ENCODE assay signal across 8 cellular contexts in genomic region chr3:70982700-70983140, GRCh38.
DNase-seq lines count a peak whose midpoint lies in the region; ATAC-seq and TF ChIP-seq lines count a peak whose summit lies in the region.

No MANE protein-coding gene starts in this region.

- TF ChIP-seq RAD21 in IMR-90 (IDR thresholded peaks at IDR 0.05; ENCODE audit: low read length), result no peak

- BruUV-seq in A673 (replicated peaks; lab: Mats Ljungman, UMichigan), result no TSS peak
- no TSS peak for BruUV-seq in IMR-90 (replicated peaks; lab: Mats Ljungman, UMichigan)

- ATAC-seq in GM19023 (IDR thresholded peaks at IDR 0.05; ENCODE audit: unreplicated experiment), result peak; percentile 69
- ATAC-seq in IMR-90 (ENCODE audit: low read depth), result peak; percentile 70
- ATAC-seq in psoas muscle, result peak; percentile 79 to 93 (median 90)
- ATAC-seq in HG03457 (IDR thresholded peaks at IDR 0.05; ENCODE audit: unreplicated experiment), result no peak

- peak overlapping the region; percentile 58 for H3K56ac ChIP-seq in IMR-90 (ENCODE audit: extremely low read depth, insufficient read depth, low read length)

- H3K4me3 ChIP-seq in A673 (ENCODE audit: low read depth, low read length, poor library complexity, severe bottlenecking) (no peak overlapping the region), IMR-90 (ENCODE audit: insufficient read depth, low read depth, low read length) (no peak overlapping the region), left ventricle myocardium inferior (peak overlapping the region; percentile 32), psoas muscle (peak overlapping the region; percentile 41)

- H3K9me3 ChIP-seq in A673 (ENCODE audit: low read depth, low read length, poor library complexity, severe bottlenecking), result no peaks in the 10 kb centered on the region
- H3K9me3 ChIP-seq in IMR-90 (ENCODE audit: control insufficient read depth, insufficient read depth, low read length), result no peaks in the 10 kb centered on the region
- no peaks in the 10 kb centered on the region for H3K9me3 ChIP-seq in left ventricle myocardium inferior (replicated peaks)
- no peaks in the 10 kb centered on the region for H3K9me3 ChIP-seq in psoas muscle

- TF ChIP-seq CTCF in A673 (conservative IDR thresholded peaks at IDR 0.05; ENCODE audit: low read depth, low read length), result no peak
- no peak for TF ChIP-seq CTCF in IMR-90 (conservative IDR thresholded peaks at IDR 0.05; ENCODE audit: low read depth, low read length)
- TF ChIP-seq CTCF in left ventricle myocardium inferior (IDR thresholded peaks at IDR 0.05; ENCODE audit: borderline replicate concordance), result no peak
- no peak for TF ChIP-seq CTCF in psoas muscle (IDR thresholded peaks at IDR 0.05)

- intact Hi-C loops in A673 (cut with micrococcal nuclease; ENCODE audit: unreplicated experiment), result no loop called here
- intact Hi-C loops in IMR-90 (cut with micrococcal nuclease), result loop anchor here (5.0 to 10.0 kb wide), 4 partner anchors 122 to 600 kb away; partner anchors contain the start of gene FOXP1
- intact Hi-C loops in left ventricle myocardium inferior (cut with micrococcal nuclease), result loop anchor here (10.0 kb wide), 1 partner anchor 602 kb away; the partner anchor contains the start of gene FOXP1
- intact Hi-C loops in psoas muscle (cut with DNase I), result no loop called here

- dilution Hi-C loops in IMR-90 (cut with HindIII; ENCODE audit: low sequenced_read_pairs, unreplicated experiment), result no loop called here

- H4K8ac ChIP-seq in IMR-90 (ENCODE audit: low read depth in 2 of 2, low read length in 2 of 2), result peak overlapping the region; percentile 34 to 64

- H2AK5ac ChIP-seq in IMR-90 (ENCODE audit: low read depth, low read length), result peak overlapping the region; percentile 87

- peak overlapping the region; percentile 66 for H3K9ac ChIP-seq in IMR-90 (ENCODE audit: low read depth, low read length)

- H3K79me1 ChIP-seq in IMR-90 (ENCODE audit: low read depth in 1 of 2, low read length in 2 of 2), result peaks cover 51 to 72% of the 10 kb centered on the region in 2 experiments

- WGBS in IMR-90 (ENCODE audit: extremely low coverage in 2 of 2, insufficient read length in 1 of 2), 2 experiments, result 20% methylated on average over 1 of the region's 6 CpGs; no CpG with 5 or more reads in 1 of the 2 experiments
- WGBS in psoas muscle, 3 donors, result 17 to 26% (median 24%) methylated on average over 6 of the region's 6 CpGs

- H4K91ac ChIP-seq in IMR-90 (ENCODE audit: insufficient read depth, low read depth, low read length), result peak overlapping the region; percentile 80

- H3K9me1 ChIP-seq in IMR-90 (ENCODE audit: insufficient read depth, low read length), result peaks cover 26% of the 10 kb centered on the region

- in situ Hi-C loops in IMR-90 (cut with MboI; ENCODE audit: low sequenced_read_pairs), result no loop called here

- H2BK15ac ChIP-seq in IMR-90 (ENCODE audit: low read depth, low read length), result peak overlapping the region; percentile 23; the same call in 2 of the 3 replicates

- H4K5ac ChIP-seq in IMR-90 (ENCODE audit: low read depth, low read length), result peak overlapping the region; percentile 71

- H3K27ac ChIP-seq in A673 (ENCODE audit: low read depth, low read length, poor library complexity, severe bottlenecking) (peak overlapping the region; percentile 72), IMR-90 (ENCODE audit: insufficient read depth, low read length) (peak overlapping the region; percentile 72), left ventricle myocardium inferior (replicated peaks) (peak overlapping the region; percentile 86), psoas muscle (peak overlapping the region; percentile 85)

- H3K4me2 ChIP-seq in IMR-90 (ENCODE audit: low read depth, low read length), result peak overlapping the region; percentile 65

- peak overlapping the region; percentile 29 for H2AFZ ChIP-seq in IMR-90 (replicated peaks; ENCODE audit: low read length, poor library complexity)

- peak overlapping the region; percentile 94 for H3K4ac ChIP-seq in IMR-90 (ENCODE audit: low read depth, low read length)

- POLR2A ChIA-PET in A673 (lab: Charles Lee; ENCODE audit: low non-redundant PET), result no interaction called here
- POLR2A ChIA-PET in IMR-90 (lab: Charles Lee; ENCODE audit: unreplicated experiment), result no interaction called here

- peak overlapping the region; percentile 57 for H3K23ac ChIP-seq in IMR-90 (ENCODE audit: low read depth, low read length)

- H3K4me1 ChIP-seq in A673 (ENCODE audit: insufficient read depth, low read length, poor library complexity, severe bottlenecking) (peaks cover 37% of the 10 kb centered on the region), IMR-90 (ENCODE audit: control insufficient read depth, insufficient read depth, low read length) (peaks cover 35% of the 10 kb centered on the region), left ventricle myocardium inferior (peaks cover 74% of the 10 kb centered on the region), psoas muscle (peaks cover 33% of the 10 kb centered on the region)

- CTCF ChIA-PET in A673 (lab: Charles Lee), result no interaction called here
- CTCF ChIA-PET in IMR-90 (lab: Yijun Ruan, JAX), result interaction anchor here (0.6 kb wide), 1 partner anchor 698 kb away, joined by 3 read pairs; no protein-coding TSS in a partner anchor

- peaks cover 5% of the 10 kb centered on the region; the same call in 1 of the 2 replicates for H4K20me1 ChIP-seq in IMR-90 (ENCODE audit: insufficient read depth, low read length)

- no peak for TF ChIP-seq POLR2A in IMR-90 (IDR thresholded peaks at IDR 0.05; ENCODE audit: low read depth, low read length)

- H2BK5ac ChIP-seq in IMR-90 (ENCODE audit: low read depth, low read length, poor library complexity, severe bottlenecking), result peak overlapping the region; percentile 93

- no peaks in the 10 kb centered on the region for H3K27me3 ChIP-seq in A673 (replicated peaks; ENCODE audit: insufficient read depth, low read depth, low read length, poor library complexity)
- H3K27me3 ChIP-seq in IMR-90 (ENCODE audit: control insufficient read depth, insufficient read depth, low read length), result no peaks in the 10 kb centered on the region
- no peaks in the 10 kb centered on the region for H3K27me3 ChIP-seq in left ventricle myocardium inferior (ENCODE audit: low read depth)
- no peaks in the 10 kb centered on the region for H3K27me3 ChIP-seq in psoas muscle (ENCODE audit: insufficient read depth in 3 of 3, low read length in 2 of 3)

- H3K14ac ChIP-seq in IMR-90 (replicated peaks; ENCODE audit: low read depth, low read length), result peak overlapping the region; percentile 88

- DNase-seq in A673 (ENCODE audit: low spot score) (no peak), IMR-90 (peak; percentile 86), amniotic stem cell (lab: John Stamatoyannopoulos, UW) (peak; percentile 47), left ventricle myocardium inferior (no peak), psoas muscle (peak; percentile 33 to 62), NCI-H2029 treated with DMSO at 0.1 percent for 48 hours (lab: John Stamatoyannopoulos, UW) (no peak)

- H3K36me3 ChIP-seq in A673 (ENCODE audit: insufficient read depth, low read length, poor library complexity, severe bottlenecking) (peaks cover 20% of the 10 kb centered on the region), IMR-90 (ENCODE audit: control insufficient read depth, insufficient read depth, low read length) (peaks cover 33% of the 10 kb centered on the region), left ventricle myocardium inferior (peaks cover 45% of the 10 kb centered on the region), psoas muscle (ENCODE audit: insufficient read depth in 1 of 2, low read depth in 1 of 2) (peaks cover 2 to 30% of the 10 kb centered on the region in 2 donors)

- H2BK20ac ChIP-seq in IMR-90 (ENCODE audit: low read depth, low read length), result peak overlapping the region; percentile 93

- peak overlapping the region; percentile 2 for H2AK9ac ChIP-seq in IMR-90 (replicated peaks; ENCODE audit: low read depth, low read length, poor library complexity)

- peak overlapping the region; percentile 95 for H2BK120ac ChIP-seq in IMR-90 (ENCODE audit: low read depth, low read length)

- peak overlapping the region; percentile 80 for H3K18ac ChIP-seq in IMR-90 (ENCODE audit: low read depth, low read length)

TF ChIP-seq in IMR-90, 13 proteins besides CTCF, POLR2A, EP300 and RAD21:
- TF ChIP-seq RCOR1 (IDR thresholded peaks at IDR 0.05; ENCODE audit: insufficient replicate concordance, low read length), result no peak
- no peak for TF ChIP-seq MAFK (IDR thresholded peaks at IDR 0.05; ENCODE audit: low read depth, low read length)
- peak; percentile 58; the same call in 1 of the 2 replicates for TF ChIP-seq NFE2L2 (IDR thresholded peaks at IDR 0.05; ENCODE audit: low read depth, low read length)
- peak; percentile 44; the same call in 1 of the 2 replicates for TF ChIP-seq CEBPB (IDR thresholded peaks at IDR 0.05; ENCODE audit: low read depth, low read length)
- TF ChIP-seq FOS (IDR thresholded peaks at IDR 0.05; ENCODE audit: low read depth, low read length), result peak; percentile 89

Comparison
In these comparisons a context has a peak if more than half of its experiments do, and no peak if none do; other contexts are left out.
1. DNase-seq: peak in IMR-90 (single experiment), amniotic stem cell (single experiment) and psoas muscle (2 of 2); none in A673 (single experiment), left ventricle myocardium inferior (single experiment) and NCI-H2029 treated with DMSO at 0.1 percent for 48 hours (single experiment).
2. H3K4me3 ChIP-seq: peak in left ventricle myocardium inferior (single experiment) and psoas muscle (single experiment); none in A673 (single experiment) and IMR-90 (single experiment).
3. intact Hi-C loops: an anchor here in IMR-90 (5.0 to 10.0 kb wide) and left ventricle myocardium inferior (10.0 kb wide); none called in A673 and psoas muscle.
4. Peak in every context shown above with its lines, with median percentiles within 50 percentile points of each other: H3K27ac ChIP-seq.